In genomic region chrX:67543818-67544217, GRCh38 we compare ENCODE assay signal across 8 cellular contexts. TPM values are rescaled to one million over a fixed set of nuclear protein-coding genes. Genes with fewer than 3 reads are reported as not detected.
DNase-seq lines count a peak whose midpoint lies in the region; ATAC-seq and TF ChIP-seq lines count a peak whose summit lies in the region.

Gene AR (plus strand): TSS chrX:67544021. CDS start chrX:67545147, 1,126 bp downstream.

- no peak for ATAC-seq in CD4-positive, CD25-positive, alpha-beta regulatory T cell (ENCODE audit: low read depth in 2 of 2)
- ATAC-seq in foreskin keratinocyte (peak; percentile 27), HG02840 (IDR thresholded peaks at IDR 0.05; ENCODE audit: low FRiP score, unreplicated experiment) (no peak), GM18519 (IDR thresholded peaks at IDR 0.05; ENCODE audit: low FRiP score, unreplicated experiment) (no peak), HG02852 (IDR thresholded peaks at IDR 0.05; ENCODE audit: unreplicated experiment) (no peak)

- H3K36me3 ChIP-seq in CD4-positive, CD25-positive, alpha-beta regulatory T cell (ENCODE audit: control insufficient read depth, insufficient read depth, low read length) = no peaks in the 10 kb centered on the region
- H3K36me3 ChIP-seq in neuron (ENCODE audit: insufficient read depth, low read length) = no peaks in the 10 kb centered on the region

- H3K27me3 Mint-ChIP-seq in CD4-positive, CD25-positive, alpha-beta regulatory T cell = peaks cover 10% of the 10 kb centered on the region

- no peaks in the 10 kb centered on the region for H3K36me3 Mint-ChIP-seq in CD4-positive, CD25-positive, alpha-beta regulatory T cell

- H3K27ac ChIP-seq in CD4-positive, CD25-positive, alpha-beta regulatory T cell (ENCODE audit: insufficient read depth, low read length, poor library complexity, severe bottlenecking) = no peak within 1 kb of the TSS
- H3K27ac ChIP-seq in foreskin keratinocyte = no peak within 1 kb of the TSS

- H3K9me3 Mint-ChIP-seq in CD4-positive, CD25-positive, alpha-beta regulatory T cell = peaks cover 0 to 1% (median 0%) of the 10 kb centered on the region in 7 donors

- H3K4me1 ChIP-seq in CD4-positive, CD25-positive, alpha-beta regulatory T cell (ENCODE audit: control insufficient read depth, insufficient read depth, low read length, poor library complexity, severe bottlenecking) = no peaks in the 10 kb centered on the region
- H3K4me1 ChIP-seq in foreskin keratinocyte = no peaks in the 10 kb centered on the region
- H3K4me1 ChIP-seq in neuron (ENCODE audit: insufficient read depth, low read length) = peaks cover 8% of the 10 kb centered on the region

- no peak for TF ChIP-seq CTCF in foreskin keratinocyte (conservative IDR thresholded peaks at IDR 0.05)

- no peaks in the 10 kb centered on the region for H3K9me3 ChIP-seq in CD4-positive, CD25-positive, alpha-beta regulatory T cell (ENCODE audit: control insufficient read depth in 2 of 2, low read length in 2 of 2)
- H3K9me3 ChIP-seq in neuron (ENCODE audit: low read length) = no peaks in the 10 kb centered on the region

- no peak for DNase-seq in CD4-positive, CD25-positive, alpha-beta regulatory T cell
- DNase-seq in SK-MEL-5 (ENCODE audit: low read depth, low spot score) = peak; percentile 40
- peak in 1 of 2 donors; percentile 0 for DNase-seq in foreskin keratinocyte
- no peak for DNase-seq in stimulated activated CD4-positive, alpha-beta T cell treated with anti-CD3 and anti-CD28 coated beads, Interleukin-4, amount 100 ng/mL, for 1 hour

- H3K4me3 Mint-ChIP-seq in CD4-positive, CD25-positive, alpha-beta regulatory T cell = peak within 1 kb of the TSS in 3 of 4 donors; percentile 61 to 84 (median 67)

- H3K27me3 ChIP-seq in CD4-positive, CD25-positive, alpha-beta regulatory T cell (ENCODE audit: control insufficient read depth, insufficient read depth, low read length) = no peaks in the 10 kb centered on the region
- H3K27me3 ChIP-seq in foreskin keratinocyte (peaks cover 62% of the 10 kb centered on the region), neuron (ENCODE audit: insufficient read depth, low read length) (peaks cover 5% of the 10 kb centered on the region)

- no peak within 1 kb of the TSS for H3K27ac Mint-ChIP-seq in CD4-positive, CD25-positive, alpha-beta regulatory T cell

- peaks cover 0 to 8% (median 0%) of the 10 kb centered on the region in 4 donors for H3K4me1 Mint-ChIP-seq in CD4-positive, CD25-positive, alpha-beta regulatory T cell

- H3K4me3 ChIP-seq in CD4-positive, CD25-positive, alpha-beta regulatory T cell (ENCODE audit: low read depth, low read length) = no peak within 1 kb of the TSS
- H3K4me3 ChIP-seq in neuron (ENCODE audit: low read length) = peak within 1 kb of the TSS; percentile 61

- in situ Hi-C loops in SK-MEL-5 (cut with HindIII; ENCODE audit: low pct_unique_long_range_greater_than_20kb, low sequenced_read_pairs) = no loop called here

- H2AFZ ChIP-seq in neuron (ENCODE audit: low read depth, low read length) = peak within 1 kb of the TSS; percentile 71

RNA-seq across cellular contexts. Expression of gene AR, which starts in this region (rescaled TPM):
- total RNA-seq in CD4-positive, CD25-positive, alpha-beta regulatory T cell = 1.4 TPM
- polyA plus RNA-seq in CD4-positive, CD25-positive, alpha-beta regulatory T cell = under 1 TPM; 0.11 to 0.36 (median 0.12) TPM
- total RNA-seq in SK-MEL-5 (2014; rRNA removed; shearing (Covaris generic)) = 0.21 and 0.67 TPM in 2 replicates
- 0.52 and 0.83 TPM in 2 replicates for polyA plus RNA-seq in SK-MEL-5 (2015; cell fraction: cytosol; rRNA removed)
- 0.85 and 0.86 TPM in 2 replicates for polyA plus RNA-seq in SK-MEL-5 (2015; cell fraction: nucleus; rRNA removed)
- total RNA-seq in foreskin keratinocyte = 0.03 and 0.04 TPM in 2 replicates
- polyA plus RNA-seq in foreskin keratinocyte = not detected in 2 replicates

Comparison
In these comparisons a context has a peak if more than half of its experiments do, and no peak if none do; other contexts are left out.
1. Peak in DNase-seq in SK-MEL-5; RNA of the gene not detected or under 1 TPM.
2. Peak in ATAC-seq in foreskin keratinocyte; RNA of the gene not detected or under 1 TPM.